8 cellular contexts compared by ENCODE assay signal in genomic region chr19:14381689-14382474, GRCh38. TPM values are rescaled to one million over a fixed set of nuclear protein-coding genes. Genes with fewer than 3 reads are reported as not detected.
DNase-seq lines count a peak whose midpoint lies in the region; ATAC-seq, FAIRE-seq and TF ChIP-seq lines count a peak whose summit lies in the region.

No MANE protein-coding gene starts in this region.

- H3K4me1 ChIP-seq in RWPE2 (ENCODE audit: insufficient read depth, poor library complexity, severe bottlenecking) (peaks cover 32% of the 10 kb centered on the region), iPS-18a (ENCODE audit: control insufficient read depth, low read depth, low read length) (peaks cover 3% of the 10 kb centered on the region)

- FAIRE-seq in GM12892 (lab: Jason Lieb, UNC) (peak; percentile 65), HTR-8/SVneo (lab: Jason Lieb, UNC) (no peak)

- no peak for TF ChIP-seq CTCF in RWPE2 (IDR thresholded peaks at IDR 0.05; ENCODE audit: poor library complexity, severe bottlenecking)

- H3K27me3 ChIP-seq in RWPE2 (ENCODE audit: insufficient read depth, poor library complexity, severe bottlenecking) (no peaks in the 10 kb centered on the region), iPS-18a (ENCODE audit: control insufficient read depth, insufficient read depth, low read length) (no peaks in the 10 kb centered on the region)

- ATAC-seq in RWPE2 (ENCODE audit: low read depth) (no peak), GM19467 (IDR thresholded peaks at IDR 0.05; ENCODE audit: unreplicated experiment) (no peak)

- H3K4me3 Mint-ChIP-seq in activated naive CD8-positive, alpha-beta T cell treated with anti-CD3 and anti-CD28 coated beads for 36 hours, result peak overlapping the region; percentile 89

- peak overlapping the region; percentile 95 for H3K27ac Mint-ChIP-seq in activated naive CD8-positive, alpha-beta T cell treated with anti-CD3 and anti-CD28 coated beads for 36 hours

- no peaks in the 10 kb centered on the region for H3K27me3 Mint-ChIP-seq in activated naive CD8-positive, alpha-beta T cell treated with anti-CD3 and anti-CD28 coated beads for 36 hours

- no peak for DNase-seq in GM12892 (ENCODE audit: insufficient read length)
- no peak for DNase-seq in RWPE2 (ENCODE audit: low spot score)
- DNase-seq in activated naive CD8-positive, alpha-beta T cell treated with anti-CD3 and anti-CD28 coated beads for 36 hours, result peak; percentile 82
- peak; percentile 50 to 62 for DNase-seq in stimulated activated CD4-positive, alpha-beta T cell treated with anti-CD3 and anti-CD28 coated beads, Interleukin-4, amount 100 ng/mL, for 48 hours (ENCODE audit: low read depth in 2 of 2)
- no peak for DNase-seq in HTR-8/SVneo (ENCODE audit: insufficient read length, low spot score)
- DNase-seq in COLO829 (ENCODE audit: low spot score), result no peak

- H3K9ac ChIP-seq in iPS-18a (ENCODE audit: low read length), result no peak overlapping the region

- H3K36me3 ChIP-seq in RWPE2 (ENCODE audit: low read depth) (no peaks in the 10 kb centered on the region), iPS-18a (ENCODE audit: control insufficient read depth, low read depth, low read length) (no peaks in the 10 kb centered on the region)

- TF ChIP-seq POLR2A in GM12892 (IDR thresholded peaks at IDR 0.05; ENCODE audit: low read depth, low read length), result no peak

- no peaks in the 10 kb centered on the region for H3K9me3 ChIP-seq in RWPE2 (ENCODE audit: severe bottlenecking)
- no peaks in the 10 kb centered on the region for H3K9me3 ChIP-seq in iPS-18a (ENCODE audit: control insufficient read depth, low read depth, low read length)

- peaks cover 45% of the 10 kb centered on the region for H3K36me3 Mint-ChIP-seq in activated naive CD8-positive, alpha-beta T cell treated with anti-CD3 and anti-CD28 coated beads for 36 hours

- H3K4me3 ChIP-seq in RWPE2 (ENCODE audit: severe bottlenecking) (peak overlapping the region; percentile 39), iPS-18a (ENCODE audit: low read length) (peak overlapping the region; percentile 21)

- peaks cover 31% of the 10 kb centered on the region for H3K4me1 Mint-ChIP-seq in activated naive CD8-positive, alpha-beta T cell treated with anti-CD3 and anti-CD28 coated beads for 36 hours

- H3K27ac ChIP-seq in RWPE2 (ENCODE audit: poor library complexity, severe bottlenecking) (peak overlapping the region; percentile 48), iPS-18a (ENCODE audit: low read length) (no peak overlapping the region)

- no peaks in the 10 kb centered on the region for H3K9me3 Mint-ChIP-seq in activated naive CD8-positive, alpha-beta T cell treated with anti-CD3 and anti-CD28 coated beads for 36 hours

RNA-seq across cellular contexts. Expression of gene ADGRE5, which starts 0.6 kb away (rescaled TPM):
- polyA plus RNA-seq in GM12892 (2012; ENCODE audit: missing spikeins), result 45.4 TPM
- 100 to 1,000 TPM; 219 to 223 TPM for total RNA-seq in activated naive CD8-positive, alpha-beta T cell treated with anti-CD3 and anti-CD28 coated beads for 36 hours

RNA-seq across cellular contexts. Expression of gene DDX39A, which starts 37.3 kb away (rescaled TPM):
- polyA plus RNA-seq in GM12892 (2012; ENCODE audit: missing spikeins), result 79.3 TPM
- 100 to 1,000 TPM; 300 to 306 TPM for total RNA-seq in activated naive CD8-positive, alpha-beta T cell treated with anti-CD3 and anti-CD28 coated beads for 36 hours

RNA-seq across cellular contexts. Expression of gene PKN1, which starts 51.2 kb away (rescaled TPM):
- polyA plus RNA-seq in GM12892 (2012; ENCODE audit: missing spikeins), result 40.0 TPM
- 100 to 1,000 TPM; 168 to 169 TPM for total RNA-seq in activated naive CD8-positive, alpha-beta T cell treated with anti-CD3 and anti-CD28 coated beads for 36 hours

Comparison
In these comparisons a context has a peak if more than half of its experiments do, and no peak if none do; other contexts are left out.
1. DNase-seq: peak in activated naive CD8-positive, alpha-beta T cell treated with anti-CD3 and anti-CD28 coated beads for 36 hours (single experiment) and stimulated activated CD4-positive, alpha-beta T cell treated with anti-CD3 and anti-CD28 coated beads, Interleukin-4, amount 100 ng/mL, for 48 hours (2 of 2); none in GM12892 (single experiment), RWPE2 (single experiment), HTR-8/SVneo (single experiment) and COLO829 (single experiment).